ENCODE assay signal across 17 cellular contexts in genomic region chr2:124542932-124543640, GRCh38.
DNase-seq lines count a peak whose midpoint lies in the region; ATAC-seq and TF ChIP-seq lines count a peak whose summit lies in the region.
"Had no signal": no experiment of that assay in that cellular context is flagged by ENCODE, and none has a peak within 500 bp of the region (broad histone marks: within the 10 kb centered on the region; RNA-seq: fewer than 3 reads in every experiment).

No MANE protein-coding gene starts in this region.

- H3K9me3 ChIP-seq in heart right ventricle = no peaks in the 10 kb centered on the region
- H3K9me3 ChIP-seq: BLaER1, colonic mucosa, mucosa of descending colon, thoracic aorta had no signal

- peak overlapping the region in 5 of 10 donors; percentile 38 to 67 (median 52) for H3K27ac ChIP-seq in heart right ventricle
- H3K27ac ChIP-seq: BLaER1, colonic mucosa, thoracic aorta had no signal

- peak; percentile 47 for DNase-seq in NCI-H2107 treated with DMSO at 0.1 percent for 48 hours (lab: John Stamatoyannopoulos, UW; ENCODE audit: unreplicated experiment)
- no peak for DNase-seq in NCI-H2107 (lab: John Stamatoyannopoulos, UW)
- DNase-seq in NCI-H345 (lab: John Stamatoyannopoulos, UW) = peak; percentile 74
- peak; percentile 9 to 51 for DNase-seq in heart right ventricle
- DNase-seq in superior temporal gyrus (ENCODE audit: extremely low spot score) = peak; percentile 60
- DNase-seq in OCI-M1 (lab: John Stamatoyannopoulos, UW) = no peak
- DNase-seq: activated CD4-positive, alpha-beta memory T cell treated with anti-CD3 and anti-CD28 coated beads for 36 hours; activated naive CD4-positive, alpha-beta T cell treated with anti-CD3 and anti-CD28 coated beads, Interleukin-2, amount 50 U/mL, for 16 hours; activated T-cell treated with anti-CD3 and anti-CD28 coated beads, Interleukin-2, amount 50 U/mL, for 4 hours; colonic mucosa; left colon; stimulated activated CD4-positive, alpha-beta T cell treated with anti-CD3 and anti-CD28 coated beads, Interleukin-12 subunit alpha, Interleukin-12 subunit beta, amount 100 ng/mL, for 4 hours had no signal

- no peaks in the 10 kb centered on the region for H3K36me3 ChIP-seq in heart right ventricle
- H3K36me3 ChIP-seq: BLaER1, colonic mucosa, thoracic aorta had no signal

- no peak overlapping the region for H3K4me3 ChIP-seq in heart right ventricle
- H3K4me3 ChIP-seq: BLaER1, colonic mucosa, mucosa of descending colon, thoracic aorta had no signal

- no peak for TF ChIP-seq CTCF in heart right ventricle (IDR thresholded peaks at IDR 0.05)

- peaks cover 0 to 11% (median 0%) of the 10 kb centered on the region in 9 donors for H3K4me1 ChIP-seq in heart right ventricle
- H3K4me1 ChIP-seq: BLaER1, colonic mucosa had no signal

- 37 to 44% methylated on average over 10 of the region's 10 CpGs for WGBS in heart right ventricle, 2 donors

- no peaks in the 10 kb centered on the region for H3K27me3 ChIP-seq in heart right ventricle
- H3K27me3 ChIP-seq: BLaER1, colonic mucosa had no signal

- intact Hi-C loops in heart right ventricle (cut with DNase I) = no loop called here

- ATAC-seq in heart right ventricle (peak; percentile 82 to 96 (median 94)), GM19467 (IDR thresholded peaks at IDR 0.05; ENCODE audit: unreplicated experiment) (no peak), GM21390 (IDR thresholded peaks at IDR 0.05; ENCODE audit: unreplicated experiment) (no peak)
- ATAC-seq: activated T-cell treated with anti-CD3 and anti-CD28 coated beads, Interleukin-2, amount 50 U/mL, for 4 hours; left colon; mucosa of descending colon had no signal

Comparison
In these comparisons a context has a peak if more than half of its experiments do, and no peak if none do; other contexts are left out.
1. DNase-seq: peak in NCI-H2107 treated with DMSO at 0.1 percent for 48 hours (single experiment), NCI-H345 (single experiment), heart right ventricle (2 of 2) and superior temporal gyrus (single experiment); none in NCI-H2107 (single experiment) and OCI-M1 (single experiment).
2. ATAC-seq: peak in heart right ventricle (8 of 8); none in GM19467 (single experiment) and GM21390 (single experiment).